In the genomic region with DNA sequence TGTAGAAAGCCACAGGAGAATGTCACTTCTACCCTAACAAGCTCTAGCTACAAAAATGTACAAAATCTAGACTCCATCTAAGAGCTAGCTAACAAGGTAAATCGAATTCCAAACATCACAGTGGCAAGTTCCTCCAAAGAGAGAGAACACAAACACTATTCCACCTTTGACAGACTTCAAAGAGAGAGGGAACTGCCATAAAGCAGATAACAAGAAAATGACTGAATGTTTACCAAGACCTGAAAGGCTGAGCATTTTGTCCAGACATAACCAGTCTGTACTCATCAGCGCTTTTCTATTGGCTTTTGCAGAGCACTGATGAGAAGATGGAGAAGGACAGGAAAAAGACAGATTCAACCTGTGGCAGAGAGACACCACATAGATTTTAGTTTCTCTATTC, we compare ENCODE assay signal across 22 cellular contexts.
A peak's percentile ranks its signal among the peaks of the same experiment; 100 is the strongest.
DNase-seq lines count a peak whose midpoint lies in the region; ATAC-seq, FAIRE-seq and TF ChIP-seq lines count a peak whose summit lies in the region.
"Had no signal": no experiment of that assay in that cellular context is flagged by ENCODE, and none has a peak within 500 bp of the region (broad histone marks: within the 10 kb centered on the region; RNA-seq: fewer than 3 reads in every experiment).

No MANE protein-coding gene starts in this region.

- H3K18ac ChIP-seq in H1 (ENCODE audit: extremely low read depth, low read length): no peak overlapping the region
- H3K18ac ChIP-seq in neuronal stem cell (ENCODE audit: low read length): no peak overlapping the region

- no peak overlapping the region for H3K27ac Mint-ChIP-seq in mesothelial cell of epicardium
- H3K27ac Mint-ChIP-seq: B cell; CD4-positive, CD25-positive, alpha-beta regulatory T cell; CD8-positive, alpha-beta T cell had no signal

- no peak overlapping the region for H3K23ac ChIP-seq in H1 (ENCODE audit: insufficient read length)
- no peak overlapping the region for H3K23ac ChIP-seq in neuronal stem cell (ENCODE audit: low read depth, low read length, poor library complexity)

- TF ChIP-seq CTCF in HepG2 (CRISPR knock-in tag; IDR thresholded peaks at IDR 0.05) (no peak), right lobe of liver (IDR thresholded peaks at IDR 0.05) (no peak), H1 (IDR thresholded peaks at IDR 0.05; ENCODE audit: control extremely low read depth in 1 of 3, insufficient read depth in 1 of 3, low read depth in 1 of 3, low read length in 3 of 3) (no peak), mesothelial cell of epicardium (IDR thresholded peaks at IDR 0.05; ENCODE audit: unreplicated experiment) (no peak)

- H3K4me3 ChIP-seq in HepG2 (replicated peaks in 1 of 3; ENCODE audit: insufficient read depth in 1 of 3, low read depth in 2 of 3, low read length in 3 of 3): peak overlapping the region in 2 of 3 experiments; percentile 18 to 36; a peak in 2 of 6 replicates
- H3K4me3 ChIP-seq in right lobe of liver: no peak overlapping the region
- no peak overlapping the region for H3K4me3 ChIP-seq in H1 (ENCODE audit: extremely low read depth in 1 of 4, insufficient read depth in 2 of 4, low read depth in 3 of 4, low read length in 4 of 4)
- no peak overlapping the region for H3K4me3 ChIP-seq in neuronal stem cell (ENCODE audit: low read length in 2 of 2)
- H3K4me3 ChIP-seq: BLaER1 had no signal

- H3K9me3 Mint-ChIP-seq in mesothelial cell of epicardium: no peaks in the 10 kb centered on the region

- no peaks in the 10 kb centered on the region for H3K36me3 ChIP-seq in HepG2 (replicated peaks in 1 of 2; ENCODE audit: control insufficient read depth in 1 of 2, insufficient read depth in 2 of 2, low read length in 2 of 2)
- no peaks in the 10 kb centered on the region for H3K36me3 ChIP-seq in right lobe of liver
- no peaks in the 10 kb centered on the region for H3K36me3 ChIP-seq in H1 (ENCODE audit: control insufficient read depth in 2 of 4, insufficient read depth in 4 of 4, low read length in 3 of 4)
- H3K36me3 ChIP-seq in neuronal stem cell (replicated peaks in 1 of 2; ENCODE audit: control insufficient read depth in 2 of 2, insufficient read depth in 2 of 2, low read length in 2 of 2): no peaks in the 10 kb centered on the region
- H3K36me3 ChIP-seq: BLaER1 had no signal

- no peaks in the 10 kb centered on the region for H3K79me2 ChIP-seq in HepG2 (ENCODE audit: insufficient read depth, low read length)
- no peaks in the 10 kb centered on the region for H3K79me2 ChIP-seq in H1 (ENCODE audit: control insufficient read depth in 1 of 2, insufficient read depth in 2 of 2, low read length in 2 of 2)

- H4K5ac ChIP-seq in H1 (ENCODE audit: insufficient read length, low read depth, low read length): no peak overlapping the region

- H3K27me3 ChIP-seq in HepG2 (ENCODE audit: control insufficient read depth in 1 of 2, insufficient read depth in 2 of 2, low read length in 2 of 2) (no peaks in the 10 kb centered on the region), right lobe of liver (no peaks in the 10 kb centered on the region), H1 (replicated peaks in 1 of 4; ENCODE audit: control insufficient read depth in 3 of 4, extremely low read depth in 1 of 4, insufficient read depth in 3 of 4, low read length in 3 of 4) (no peaks in the 10 kb centered on the region), neuronal stem cell (ENCODE audit: control insufficient read depth in 3 of 3, insufficient read depth in 3 of 3, low read depth in 1 of 3, low read length in 3 of 3) (no peaks in the 10 kb centered on the region)
- H3K27me3 ChIP-seq: BLaER1 had no signal

- 16% methylated on average over 2 of the region's 2 CpGs for WGBS in HepG2 (ENCODE audit: low lambda C conversion rate)
- WGBS in right lobe of liver (ENCODE audit: insufficient coverage, low coverage, low lambda C conversion rate, missing lambda C conversion rate): 62% methylated on average over 2 of the region's 2 CpGs
- 61% methylated on average over 2 of the region's 2 CpGs; no CpG with 5 or more reads in 1 of the 2 experiments for WGBS in H1 (ENCODE audit: extremely low coverage in 1 of 2, insufficient coverage in 1 of 2, insufficient read length in 1 of 2, insufficient replicate concordance in 2 of 2, low coverage in 1 of 2, low lambda C conversion rate in 2 of 2, missing lambda C conversion rate in 1 of 2), 2 experiments
- no CpG with 5 or more reads among the region's 2 CpGs for WGBS in neuronal stem cell (ENCODE audit: extremely low coverage in 2 of 2, insufficient read length in 2 of 2, insufficient replicate concordance in 1 of 2), 2 donors

- H3K27me3 Mint-ChIP-seq in mesothelial cell of epicardium (ENCODE audit: low read depth): no peaks in the 10 kb centered on the region
- H3K27me3 Mint-ChIP-seq: B cell; CD4-positive, CD25-positive, alpha-beta regulatory T cell had no signal

- no peak overlapping the region for H2BK12ac ChIP-seq in H1 (ENCODE audit: low read depth, low read length)
- H2BK12ac ChIP-seq in neuronal stem cell (ENCODE audit: low read length): no peak overlapping the region

- H3K23me2 ChIP-seq in H1 (ENCODE audit: low read depth, low read length): no peaks in the 10 kb centered on the region

- TF ChIP-seq RAD21 in HepG2 (CRISPR knock-in tag; IDR thresholded peaks at IDR 0.05): no peak
- no peak for TF ChIP-seq RAD21 in H1 (IDR thresholded peaks at IDR 0.05 in 1 of 2, conservative IDR thresholded peaks at IDR 0.05 in 1 of 2; ENCODE audit: low read depth in 2 of 2, low read length in 2 of 2)

- H3K36me3 Mint-ChIP-seq in mesothelial cell of epicardium: no peaks in the 10 kb centered on the region
- H3K36me3 Mint-ChIP-seq: CD4-positive, CD25-positive, alpha-beta regulatory T cell; CD8-positive, alpha-beta T cell had no signal

- TF ChIP-seq POLR2A in HepG2 (IDR thresholded peaks at IDR 0.05; ENCODE audit: insufficient read depth in 1 of 2, low read depth in 2 of 2, low read length in 2 of 2) (no peak), right lobe of liver (IDR thresholded peaks at IDR 0.05) (no peak), H1 (IDR thresholded peaks at IDR 0.05; ENCODE audit: control extremely low read depth in 1 of 2, low read depth in 2 of 2, low read length in 2 of 2) (no peak)

- POLR2A ChIA-PET in HepG2 (lab: Yijun Ruan, JAX): interaction anchor here (0.5 to 0.9 kb wide), 2 partner anchors 11 to 30 kb away, joined by 3 read pairs; no protein-coding TSS in a partner anchor
- POLR2A ChIA-PET in H1 (lab: Charles Lee; ENCODE audit: partially characterized antibody): no interaction called here

- no peak overlapping the region for H3K4ac ChIP-seq in H1 (replicated peaks; ENCODE audit: insufficient read length, low read depth, low read length)
- H3K4ac ChIP-seq in neuronal stem cell (ENCODE audit: low read length): no peak overlapping the region

- H2AK5ac ChIP-seq in H1 (ENCODE audit: low read depth, low read length): no peak overlapping the region
- no peak overlapping the region for H2AK5ac ChIP-seq in neuronal stem cell (ENCODE audit: low read depth, low read length)

- BruUV-seq in HepG2 (replicated peaks; lab: Mats Ljungman, UMichigan): no TSS peak

- peaks cover 13% of the 10 kb centered on the region for H3K4me1 ChIP-seq in HepG2 (ENCODE audit: insufficient read depth, low read length)
- no peaks in the 10 kb centered on the region for H3K4me1 ChIP-seq in right lobe of liver
- H3K4me1 ChIP-seq in H1 (replicated peaks in 1 of 4; ENCODE audit: control insufficient read depth in 3 of 4, insufficient read depth in 4 of 4, low read length in 3 of 4): no peaks in the 10 kb centered on the region
- H3K4me1 ChIP-seq in neuronal stem cell (ENCODE audit: control insufficient read depth in 2 of 2, insufficient read depth in 1 of 2, low read depth in 1 of 2, low read length in 2 of 2): no peaks in the 10 kb centered on the region
- H3K4me1 ChIP-seq: BLaER1 had no signal

- peak in 1 of 2 experiments; percentile 53; a peak in 1 of 4 replicates for TF ChIP-seq EP300 in HepG2 (IDR thresholded peaks at IDR 0.05; ENCODE audit: low read depth in 2 of 2, low read length in 2 of 2)
- TF ChIP-seq EP300 in HepG2 (CRISPR knock-in tag; IDR thresholded peaks at IDR 0.05; ENCODE audit: borderline replicate concordance): no peak
- TF ChIP-seq EP300 in H1 (IDR thresholded peaks at IDR 0.05; ENCODE audit: borderline replicate concordance in 1 of 2, low read depth in 2 of 2, low read length in 2 of 2): no peak

- H3K56ac ChIP-seq in H1 (replicated peaks; ENCODE audit: insufficient read length, low read depth, low read length): no peak overlapping the region

- H3K9me3 ChIP-seq in HepG2 (ENCODE audit: low read length) (no peaks in the 10 kb centered on the region), right lobe of liver (no peaks in the 10 kb centered on the region), H1 (ENCODE audit: insufficient read depth in 2 of 2, low read depth in 1 of 2, low read length in 1 of 2) (no peaks in the 10 kb centered on the region), neuronal stem cell (replicated peaks in 1 of 2; ENCODE audit: control insufficient read depth in 2 of 2, insufficient read depth in 1 of 2, low read depth in 1 of 2, low read length in 2 of 2) (no peaks in the 10 kb centered on the region)
- H3K9me3 ChIP-seq: BLaER1 had no signal

- no peak overlapping the region for H4K91ac ChIP-seq in H1 (replicated peaks; ENCODE audit: insufficient read length, low read length)
- H4K91ac ChIP-seq in neuronal stem cell (ENCODE audit: low read depth, low read length, poor library complexity): no peak overlapping the region

- CTCF ChIA-PET in HepG2 (lab: Yijun Ruan, JAX; ENCODE audit: low intra/inter-chr PET ratio, low total read pairs): no interaction called here
- CTCF ChIA-PET in H1 (lab: Charles Lee; ENCODE audit: partially characterized antibody): interaction anchor here (1.3 kb wide), 1 partner anchor 506 kb away, joined by 3 read pairs; no protein-coding TSS in a partner anchor

- H3K9ac ChIP-seq in HepG2 (ENCODE audit: insufficient read depth, low read depth, low read length) (no peak overlapping the region), H1 (replicated peaks in 1 of 4; ENCODE audit: extremely low read depth in 1 of 4, low read depth in 3 of 4, low read length in 3 of 4) (no peak overlapping the region), neuronal stem cell (ENCODE audit: low read depth, low read length, poor library complexity) (no peak overlapping the region)
- H3K9ac ChIP-seq: BLaER1 had no signal

- peak; percentile 96 for ATAC-seq in HepG2
- no peak for ATAC-seq in right lobe of liver
- ATAC-seq: CD8-positive, alpha-beta T cell had no signal

- H3K27ac ChIP-seq in HepG2 (ENCODE audit: extremely low read length, insufficient read depth, low read length) (no peak overlapping the region), right lobe of liver (no peak overlapping the region), H1 (ENCODE audit: low read depth, low read length) (no peak overlapping the region), neuronal stem cell (replicated peaks; ENCODE audit: low read length) (no peak overlapping the region)
- H3K27ac ChIP-seq: 22Rv1, BLaER1, C4-2B had no signal

- no peaks in the 10 kb centered on the region for H4K20me1 ChIP-seq in HepG2 (ENCODE audit: insufficient read depth, low read length)
- H4K20me1 ChIP-seq in H1 (replicated peaks in 1 of 2; ENCODE audit: control insufficient read depth in 1 of 2, insufficient read depth in 2 of 2, low read length in 2 of 2): no peaks in the 10 kb centered on the region
- H4K20me1 ChIP-seq: BLaER1 had no signal

- peak overlapping the region; percentile 65 for H3K4me2 ChIP-seq in HepG2 (ENCODE audit: low read depth, low read length)
- H3K4me2 ChIP-seq in H1 (ENCODE audit: insufficient read depth in 1 of 2, low read depth in 2 of 2, low read length in 2 of 2): no peak overlapping the region
- no peak overlapping the region for H3K4me2 ChIP-seq in neuronal stem cell (ENCODE audit: insufficient read depth, low read length, poor library complexity, severe bottlenecking)
- H3K4me2 ChIP-seq: BLaER1 had no signal

- no peak overlapping the region for H2BK15ac ChIP-seq in H1 (ENCODE audit: low read length)
- no peak overlapping the region for H2BK15ac ChIP-seq in neuronal stem cell (ENCODE audit: low read length)

- FAIRE-seq in HepG2 (lab: Jason Lieb, UNC) (peak; percentile 59), H1 (lab: Jason Lieb, UNC) (no peak)
- FAIRE-seq: A204.1, GM12891, GM18507 had no signal

- in situ Hi-C loops in HepG2 (cut with HindIII; ENCODE audit: extremely low pct_ligation_motif_present, low pct_unique_long_range_greater_than_20kb): no loop called here

- H3K14ac ChIP-seq in H1 (ENCODE audit: insufficient read length): no peak overlapping the region
- no peak overlapping the region for H3K14ac ChIP-seq in neuronal stem cell (ENCODE audit: low read length)

- DNase-seq in HepG2 (ENCODE audit: low spot score) (peak; percentile 69), right lobe of liver (no peak), H1 (ENCODE audit: low read depth in 1 of 2, low spot score in 2 of 2) (no peak), neuronal stem cell (ENCODE audit: low spot score) (no peak), mesothelial cell of epicardium (ENCODE audit: low spot score in 2 of 2, unreplicated experiment in 2 of 2) (no peak)
- DNase-seq in stimulated activated naive CD4-positive, alpha-beta T cell (lab: John Stamatoyannopoulos, UW): no peak
- DNase-seq: Calu3; CD4-positive, CD25-positive, alpha-beta regulatory T cell; CD8-positive, alpha-beta T cell; DMS53; DMS79 treated with DMSO at 0.1 percent for 48 hours; GF-D8; GOT3; H7; HCEC 1CT had no signal

- H3K79me1 ChIP-seq in H1 (ENCODE audit: low read depth, low read length): no peaks in the 10 kb centered on the region
- H3K79me1 ChIP-seq in neuronal stem cell (ENCODE audit: low read depth, low read length): no peaks in the 10 kb centered on the region

- intact Hi-C loops in HepG2 (cut with micrococcal nuclease; ENCODE audit: unreplicated experiment) (loop anchor here (2.0 kb wide), 1 partner anchor 30 kb away; no protein-coding TSS in a partner anchor), right lobe of liver (cut with DNase I) (no loop called here)

- H2BK20ac ChIP-seq in H1 (ENCODE audit: low read length): no peak overlapping the region

- peaks cover 7% of the 10 kb centered on the region for H3K4me1 Mint-ChIP-seq in mesothelial cell of epicardium
- H3K4me1 Mint-ChIP-seq: B cell; CD4-positive, CD25-positive, alpha-beta regulatory T cell had no signal

- H4K8ac ChIP-seq in H1 (ENCODE audit: extremely low read depth, insufficient read depth, low read length) (no peak overlapping the region), neuronal stem cell (ENCODE audit: low read depth, low read length) (no peak overlapping the region)

- no peak overlapping the region for H2BK120ac ChIP-seq in H1 (replicated peaks; ENCODE audit: low read depth, low read length)
- H2BK120ac ChIP-seq in neuronal stem cell (ENCODE audit: low read depth, low read length): no peak overlapping the region

- H2AFZ ChIP-seq in HepG2 (ENCODE audit: low read length): peak overlapping the region; percentile 96
- H2AFZ ChIP-seq in H1 (ENCODE audit: low read length): peak overlapping the region; percentile 72
- peak overlapping the region; percentile 52 for H2AFZ ChIP-seq in neuronal stem cell (ENCODE audit: low read length)

- H2BK5ac ChIP-seq in H1 (ENCODE audit: low read depth, low read length) (no peak overlapping the region), neuronal stem cell (ENCODE audit: low read length) (no peak overlapping the region)

- no peak overlapping the region for H3K4me3 Mint-ChIP-seq in mesothelial cell of epicardium
- H3K4me3 Mint-ChIP-seq: B cell; CD4-positive, CD25-positive, alpha-beta regulatory T cell; CD8-positive, alpha-beta T cell had no signal

Comparison
In these comparisons a context has a peak if more than half of its experiments do, and no peak if none do; other contexts are left out.
1. H3K4me3 ChIP-seq: peak in HepG2 (2 of 3); none in right lobe of liver (0 of 3), H1 (0 of 4) and neuronal stem cell (0 of 2).
2. Peak in every context shown above with its lines, with median percentiles within 50 percentile points of each other: H2AFZ ChIP-seq.